ENCODE assay signal across 8 cellular contexts in genomic region chr6:159789377-159790148, GRCh38. TPM values are rescaled to one million over a fixed set of nuclear protein-coding genes. Genes with fewer than 3 reads are reported as not detected.
A peak's percentile ranks its signal among the peaks of the same experiment; 100 is the strongest.
DNase-seq lines count a peak whose midpoint lies in the region; ATAC-seq and TF ChIP-seq lines count a peak whose summit lies in the region.

Gene TCP1 (minus strand): TSS chr6:159789602. CDS start chr6:159789468, 134 bp downstream.

- 0 to 1% (median 0%) methylated on average over 60 to 64 of the region's 64 CpGs for WGBS in ovary, 3 donors
- WGBS in thyroid gland, 2 donors = 0% methylated on average over 38 to 43 of the region's 64 CpGs

- peaks cover 76% of the 10 kb centered on the region for H3K4me1 Mint-ChIP-seq in activated naive CD8-positive, alpha-beta T cell treated with anti-CD3 and anti-CD28 coated beads, Interleukin-2, amount 50 U/mL, for 24 hours

- peaks cover 3% of the 10 kb centered on the region for H3K27me3 Mint-ChIP-seq in activated naive CD8-positive, alpha-beta T cell treated with anti-CD3 and anti-CD28 coated beads, Interleukin-2, amount 50 U/mL, for 24 hours

- H3K4me3 ChIP-seq in GM12865 (ENCODE audit: low read depth, low read length) (peak within 1 kb of the TSS; percentile 91), ovary (peak within 1 kb of the TSS; percentile 62), thyroid gland (replicated peaks in 1 of 3) (peak within 1 kb of the TSS; percentile 64 to 81 (median 78))

- ATAC-seq in HG02763 (IDR thresholded peaks at IDR 0.05; ENCODE audit: unreplicated experiment) = peak; percentile 70
- peak; percentile 81 for ATAC-seq in activated naive CD8-positive, alpha-beta T cell treated with anti-CD3 and anti-CD28 coated beads, Interleukin-2, amount 50 U/mL, for 24 hours
- peak; percentile 95 for ATAC-seq in Right ventricle myocardium inferior

- H3K4me3 Mint-ChIP-seq in activated naive CD8-positive, alpha-beta T cell treated with anti-CD3 and anti-CD28 coated beads, Interleukin-2, amount 50 U/mL, for 24 hours = peak within 1 kb of the TSS; percentile 91

- peak; percentile 93 for TF ChIP-seq POLR2A in ovary (IDR thresholded peaks at IDR 0.05)
- peak; percentile 89 to 95 for TF ChIP-seq POLR2A in thyroid gland (IDR thresholded peaks at IDR 0.05)

- peak; percentile 99 for DNase-seq in GM12865 (ENCODE audit: low read depth)
- DNase-seq in NCI-H1417 treated with DMSO at 0.1 percent for 48 hours (lab: John Stamatoyannopoulos, UW) = peak; percentile 99
- peak; percentile 98 for DNase-seq in SW480 (ENCODE audit: low spot score)
- DNase-seq in activated naive CD8-positive, alpha-beta T cell treated with anti-CD3 and anti-CD28 coated beads, Interleukin-2, amount 50 U/mL, for 24 hours = peak; percentile 99
- peak; percentile 100 for DNase-seq in Right ventricle myocardium inferior (ENCODE audit: missing footprints)
- DNase-seq in ovary = peak; percentile 98 to 100 (median 99)
- peak; percentile 100 for DNase-seq in thyroid gland

- H3K4me1 ChIP-seq in ovary (ENCODE audit: insufficient read depth) (peaks cover 11% of the 10 kb centered on the region), thyroid gland (peaks cover 24 to 27% of the 10 kb centered on the region in 2 donors)

- H3K27me3 ChIP-seq in ovary (no peaks in the 10 kb centered on the region), thyroid gland (no peaks in the 10 kb centered on the region)

- H3K36me3 ChIP-seq in ovary (no peaks in the 10 kb centered on the region), thyroid gland (peaks cover 25 to 37% of the 10 kb centered on the region in 2 donors)

- intact Hi-C loops in Right ventricle myocardium inferior (cut with DNase I) (loop anchor here (1.0 to 2.0 kb wide), 3 partner anchors 28 to 95 kb away; no protein-coding TSS in a partner anchor), ovary (cut with DNase I) (loop anchor here in 2 of 4 donors (2.0 to 5.0 kb wide), 4 partner anchors 27 to 97 kb away; partner anchors contain the start of genes SOD2 (in 2 of the 2) and ACAT2 (in 1 of the 2)), thyroid gland (cut with DNase I) (loop anchor here (5.0 to 10.0 kb wide), 2 partner anchors 65 to 97 kb away; partner anchors contain the start of genes SOD2 and WTAP)

- peak; percentile 21 for TF ChIP-seq EP300 in ovary (IDR thresholded peaks at IDR 0.05)

- H3K27ac Mint-ChIP-seq in activated naive CD8-positive, alpha-beta T cell treated with anti-CD3 and anti-CD28 coated beads, Interleukin-2, amount 50 U/mL, for 24 hours = peak within 1 kb of the TSS; percentile 99

- H3K27ac ChIP-seq in ovary = peak within 1 kb of the TSS; percentile 95 to 97
- peak within 1 kb of the TSS; percentile 86 to 99 (median 99) for H3K27ac ChIP-seq in thyroid gland

- TF ChIP-seq CTCF in GM12865 (IDR thresholded peaks at IDR 0.05; ENCODE audit: insufficient read depth, low read depth, low read length, missing control alignments) (no peak), ovary (IDR thresholded peaks at IDR 0.05) (peak in 1 of 3 donors; percentile 11), thyroid gland (IDR thresholded peaks at IDR 0.05) (no peak)

- H3K9me3 ChIP-seq in ovary (no peaks in the 10 kb centered on the region), thyroid gland (no peaks in the 10 kb centered on the region)

- peaks cover 73% of the 10 kb centered on the region for H3K36me3 Mint-ChIP-seq in activated naive CD8-positive, alpha-beta T cell treated with anti-CD3 and anti-CD28 coated beads, Interleukin-2, amount 50 U/mL, for 24 hours (ENCODE audit: low read depth)

- no peaks in the 10 kb centered on the region for H3K9me3 Mint-ChIP-seq in activated naive CD8-positive, alpha-beta T cell treated with anti-CD3 and anti-CD28 coated beads, Interleukin-2, amount 50 U/mL, for 24 hours

RNA-seq across cellular contexts. Expression of gene TCP1, which starts in this region (rescaled TPM):
- 170 TPM for total RNA-seq in Right ventricle myocardium inferior
- 100 to 1,000 TPM in 6 of 7 donors, 10 to 100 TPM in 1; 83.5 to 189 (median 162) TPM for total RNA-seq in ovary
- polyA plus RNA-seq in ovary = 100 to 1,000 TPM; 108 to 237 TPM
- total RNA-seq in thyroid gland = 100 to 1,000 TPM in 3 of 4 donors, 10 to 100 TPM in 1; 93.4 to 139 (median 124) TPM

Comparison
In these comparisons a context has a peak if more than half of its experiments do, and no peak if none do; other contexts are left out.
1. Peak in every context shown above with its lines: DNase-seq, ATAC-seq, H3K4me3 ChIP-seq and H3K27ac ChIP-seq.